In the genomic region with DNA sequence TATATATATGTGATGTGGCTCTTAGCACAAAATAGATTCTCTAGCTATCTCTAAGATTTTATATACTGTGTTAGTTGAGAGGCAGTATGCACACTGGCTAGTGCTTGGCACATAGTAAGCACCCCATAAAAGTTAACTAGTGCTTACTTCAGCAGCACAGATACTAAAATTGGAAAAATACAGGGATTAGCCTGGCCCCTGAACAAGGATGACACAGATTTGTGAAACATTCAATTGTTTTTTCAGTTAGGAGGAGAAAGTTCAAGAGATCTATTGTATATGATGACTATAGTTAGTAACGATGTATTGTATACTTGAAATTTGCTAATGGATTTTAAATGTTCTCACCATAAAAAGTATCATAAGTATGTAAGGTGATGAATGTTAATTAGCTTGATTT, we compare ENCODE assay signal across 1 cellular context.
TF ChIP-seq lines count a peak whose summit lies in the region.

No MANE protein-coding gene starts in this region.

TF ChIP-seq in GM23338, 12 proteins besides CTCF, POLR2A, EP300 and RAD21 (continued from another document):
- TF ChIP-seq, protein P1, sequence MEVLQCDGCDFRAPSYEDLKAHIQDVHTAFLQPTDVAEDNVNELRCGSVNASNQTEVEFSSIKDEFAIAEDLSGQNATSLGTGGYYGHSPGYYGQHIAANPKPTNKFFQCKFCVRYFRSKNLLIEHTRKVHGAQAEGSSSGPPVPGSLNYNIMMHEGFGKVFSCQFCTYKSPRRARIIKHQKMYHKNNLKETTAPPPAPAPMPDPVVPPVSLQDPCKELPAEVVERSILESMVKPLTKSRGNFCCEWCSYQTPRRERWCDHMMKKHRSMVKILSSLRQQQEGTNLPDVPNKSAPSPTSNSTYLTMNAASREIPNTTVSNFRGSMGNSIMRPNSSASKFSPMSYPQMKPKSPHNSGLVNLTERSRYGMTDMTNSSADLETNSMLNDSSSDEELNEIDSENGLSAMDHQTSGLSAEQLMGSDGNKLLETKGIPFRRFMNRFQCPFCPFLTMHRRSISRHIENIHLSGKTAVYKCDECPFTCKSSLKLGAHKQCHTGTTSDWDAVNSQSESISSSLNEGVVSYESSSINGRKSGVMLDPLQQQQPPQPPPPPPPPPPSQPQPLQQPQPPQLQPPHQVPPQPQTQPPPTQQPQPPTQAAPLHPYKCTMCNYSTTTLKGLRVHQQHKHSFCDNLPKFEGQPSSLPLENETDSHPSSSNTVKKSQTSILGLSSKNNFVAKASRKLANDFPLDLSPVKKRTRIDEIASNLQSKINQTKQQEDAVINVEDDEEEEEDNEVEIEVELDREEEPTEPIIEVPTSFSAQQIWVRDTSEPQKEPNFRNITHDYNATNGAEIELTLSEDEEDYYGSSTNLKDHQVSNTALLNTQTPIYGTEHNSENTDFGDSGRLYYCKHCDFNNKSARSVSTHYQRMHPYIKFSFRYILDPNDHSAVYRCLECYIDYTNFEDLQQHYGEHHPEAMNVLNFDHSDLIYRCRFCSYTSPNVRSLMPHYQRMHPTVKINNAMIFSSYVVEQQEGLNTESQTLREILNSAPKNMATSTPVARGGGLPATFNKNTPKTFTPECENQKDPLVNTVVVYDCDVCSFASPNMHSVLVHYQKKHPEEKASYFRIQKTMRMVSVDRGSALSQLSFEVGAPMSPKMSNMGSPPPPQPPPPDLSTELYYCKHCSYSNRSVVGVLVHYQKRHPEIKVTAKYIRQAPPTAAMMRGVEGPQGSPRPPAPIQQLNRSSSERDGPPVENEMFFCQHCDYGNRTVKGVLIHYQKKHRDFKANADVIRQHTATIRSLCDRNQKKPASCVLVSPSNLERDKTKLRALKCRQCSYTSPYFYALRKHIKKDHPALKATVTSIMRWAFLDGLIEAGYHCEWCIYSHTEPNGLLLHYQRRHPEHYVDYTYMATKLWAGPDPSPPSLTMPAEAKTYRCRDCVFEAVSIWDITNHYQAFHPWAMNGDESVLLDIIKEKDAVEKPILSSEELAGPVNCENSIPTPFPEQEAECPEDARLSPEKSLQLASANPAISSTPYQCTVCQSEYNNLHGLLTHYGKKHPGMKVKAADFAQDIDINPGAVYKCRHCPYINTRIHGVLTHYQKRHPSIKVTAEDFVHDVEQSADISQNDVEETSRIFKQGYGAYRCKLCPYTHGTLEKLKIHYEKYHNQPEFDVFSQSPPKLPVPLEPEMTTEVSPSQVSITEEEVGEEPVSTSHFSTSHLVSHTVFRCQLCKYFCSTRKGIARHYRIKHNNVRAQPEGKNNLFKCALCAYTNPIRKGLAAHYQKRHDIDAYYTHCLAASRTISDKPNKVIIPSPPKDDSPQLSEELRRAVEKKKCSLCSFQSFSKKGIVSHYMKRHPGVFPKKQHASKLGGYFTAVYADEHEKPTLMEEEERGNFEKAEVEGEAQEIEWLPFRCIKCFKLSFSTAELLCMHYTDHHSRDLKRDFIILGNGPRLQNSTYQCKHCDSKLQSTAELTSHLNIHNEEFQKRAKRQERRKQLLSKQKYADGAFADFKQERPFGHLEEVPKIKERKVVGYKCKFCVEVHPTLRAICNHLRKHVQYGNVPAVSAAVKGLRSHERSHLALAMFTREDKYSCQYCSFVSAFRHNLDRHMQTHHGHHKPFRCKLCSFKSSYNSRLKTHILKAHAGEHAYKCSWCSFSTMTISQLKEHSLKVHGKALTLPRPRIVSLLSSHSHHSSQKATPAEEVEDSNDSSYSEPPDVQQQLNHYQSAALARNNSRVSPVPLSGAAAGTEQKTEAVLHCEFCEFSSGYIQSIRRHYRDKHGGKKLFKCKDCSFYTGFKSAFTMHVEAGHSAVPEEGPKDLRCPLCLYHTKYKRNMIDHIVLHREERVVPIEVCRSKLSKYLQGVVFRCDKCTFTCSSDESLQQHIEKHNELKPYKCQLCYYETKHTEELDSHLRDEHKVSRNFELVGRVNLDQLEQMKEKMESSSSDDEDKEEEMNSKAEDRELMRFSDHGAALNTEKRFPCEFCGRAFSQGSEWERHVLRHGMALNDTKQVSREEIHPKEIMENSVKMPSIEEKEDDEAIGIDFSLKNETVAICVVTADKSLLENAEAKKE (CRISPR knock-in tag; IDR thresholded peaks at IDR 0.05) = no peak
